13 cellular contexts compared by ENCODE assay signal in genomic region chr12:26286186-26286585, GRCh38.
"Had no signal": no experiment of that assay in that cellular context is flagged by ENCODE, and none has a peak within 500 bp of the region (broad histone marks: within the 10 kb centered on the region; RNA-seq: fewer than 3 reads in every experiment).

No MANE protein-coding gene starts in this region.

- H3K9me3 ChIP-seq: esophagus squamous epithelium, tibial nerve, vagina had no signal

- H3K36me3 ChIP-seq: esophagus squamous epithelium, tibial nerve, vagina had no signal

- H3K4me3 ChIP-seq: esophagus squamous epithelium, tibial nerve, vagina had no signal

- DNase-seq: activated CD4-positive, alpha-beta T cell treated with anti-CD3 and anti-CD28 coated beads, Interleukin-2, amount 10 ng/mL, durations not matched to agents 7 days and 5 days; activated CD8-positive, alpha-beta T cell treated with anti-CD3 and anti-CD28 coated beads, Interleukin-2, amount 10 ng/mL, durations not matched to agents 7 days and 5 days; activated naive CD4-positive, alpha-beta T cell treated with anti-CD3 and anti-CD28 coated beads for 36 hours; activated T-cell treated with anti-CD3 and anti-CD28 coated beads, Interleukin-2, amount 50 U/mL, for 24 hours; effector memory CD8-positive, alpha-beta T cell; esophagus squamous epithelium; stimulated activated CD4-positive, alpha-beta T cell treated with anti-CD3 and anti-CD28 coated beads, Interleukin-2, amount 100 ng/mL, for 24 hours; stimulated activated naive CD8-positive, alpha-beta T cell treated with anti-CD3 and anti-CD28 coated beads, Interleukin-15, Interleukin-2, amounts not matched to agents 100 U/mL and 50 U/mL, for 24 hours; T-helper 9 cell had no signal

- H3K27me3 ChIP-seq: esophagus squamous epithelium, tibial nerve, vagina had no signal

- FAIRE-seq: bronchial epithelial cell had no signal

- ATAC-seq: activated CD4-positive, CD25-positive, alpha-beta regulatory T cell treated with anti-CD3 and anti-CD28 coated beads, Interleukin-2, amount 50 U/mL, for 24 hours; activated CD8-positive, alpha-beta T cell treated with anti-CD3 and anti-CD28 coated beads, Interleukin-2, amount 10 ng/mL, durations not matched to agents 7 days and 5 days; effector memory CD8-positive, alpha-beta T cell; stimulated activated naive CD8-positive, alpha-beta T cell treated with anti-CD3 and anti-CD28 coated beads, Interleukin-15, Interleukin-2, amounts not matched to agents 100 U/mL and 50 U/mL, for 24 hours had no signal

- H3K27ac ChIP-seq: esophagus squamous epithelium, tibial nerve, vagina had no signal
